16 cellular contexts compared by ENCODE assay signal in the genomic region with DNA sequence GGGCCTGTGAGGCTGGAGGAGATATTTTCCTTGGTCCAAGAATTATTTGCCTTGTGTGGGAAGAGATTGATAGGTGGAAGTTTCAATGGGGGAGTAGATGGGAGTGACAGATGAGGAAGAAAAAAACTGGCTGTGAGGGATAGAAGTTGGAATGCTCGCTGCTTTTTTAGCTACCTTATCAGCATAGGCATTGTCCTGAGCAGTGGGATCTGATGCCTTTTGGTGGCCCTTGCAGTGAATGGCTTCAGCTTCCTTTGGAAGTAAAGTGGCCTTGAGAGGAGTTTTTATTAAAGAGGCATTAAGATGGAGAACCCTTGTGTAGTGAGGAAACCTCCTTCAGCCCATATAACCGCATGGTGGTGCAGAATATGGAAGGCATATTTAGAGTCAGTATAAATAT. TPM values are rescaled to one million over a fixed set of nuclear protein-coding genes. Genes with fewer than 3 reads are reported as not detected.
A peak's percentile ranks its signal among the peaks of the same experiment; 100 is the strongest.
DNase-seq lines count a peak whose midpoint lies in the region; ATAC-seq and TF ChIP-seq lines count a peak whose summit lies in the region.
"Had no signal": no experiment of that assay in that cellular context is flagged by ENCODE, and none has a peak within 500 bp of the region (broad histone marks: within the 10 kb centered on the region; RNA-seq: fewer than 3 reads in every experiment).

No MANE protein-coding gene starts in this region.

- H3K4me1 Mint-ChIP-seq in WTC11, result peaks cover 5% of the 10 kb centered on the region

- H3K36me3 Mint-ChIP-seq in WTC11, result peaks cover 11% of the 10 kb centered on the region

- no peak for TF ChIP-seq EP300 in upper lobe of left lung (IDR thresholded peaks at IDR 0.05)

- no peak overlapping the region for H3K27ac Mint-ChIP-seq in WTC11
- H3K27ac Mint-ChIP-seq: CD4-positive, alpha-beta T cell had no signal

- no peak overlapping the region for H3K9ac ChIP-seq in HUES48 (ENCODE audit: low read depth, low read length)
- H3K9ac ChIP-seq in iPS-18a (ENCODE audit: low read length), result no peak overlapping the region
- H3K9ac ChIP-seq: KMS-11 had no signal

- H3K36me3 ChIP-seq in HUES48 (ENCODE audit: control insufficient read depth, insufficient read depth, low read length) (peaks cover 5% of the 10 kb centered on the region; the same call in 1 of the 2 replicates), iPS-18a (ENCODE audit: control insufficient read depth, low read depth, low read length) (peaks cover 20% of the 10 kb centered on the region), upper lobe of left lung (no peaks in the 10 kb centered on the region)
- H3K36me3 ChIP-seq: BE2C had no signal

- TF ChIP-seq POLR2A in upper lobe of left lung (IDR thresholded peaks at IDR 0.05), result no peak

- no peaks in the 10 kb centered on the region for H3K27me3 ChIP-seq in HUES48 (ENCODE audit: control insufficient read depth, insufficient read depth, low read length)
- H3K27me3 ChIP-seq in iPS-18a (ENCODE audit: control insufficient read depth, insufficient read depth, low read length), result no peaks in the 10 kb centered on the region
- H3K27me3 ChIP-seq in upper lobe of left lung, result no peaks in the 10 kb centered on the region
- H3K27me3 ChIP-seq: BE2C had no signal

- TF ChIP-seq CTCF in WTC11 (IDR thresholded peaks at IDR 0.05), result no peak
- TF ChIP-seq CTCF in upper lobe of left lung (IDR thresholded peaks at IDR 0.05), result no peak

- ATAC-seq in WTC11, result no peak
- no peak for ATAC-seq in upper lobe of left lung (ENCODE audit: low FRiP score in 2 of 2)
- no peak for ATAC-seq in GM21529 (IDR thresholded peaks at IDR 0.05; ENCODE audit: unreplicated experiment)

- peaks cover 27% of the 10 kb centered on the region for H3K4me1 ChIP-seq in HUES48 (ENCODE audit: control insufficient read depth, insufficient read depth, low read length)
- H3K4me1 ChIP-seq in iPS-18a (ENCODE audit: control insufficient read depth, low read depth, low read length), result peaks cover 26% of the 10 kb centered on the region
- no peaks in the 10 kb centered on the region for H3K4me1 ChIP-seq in upper lobe of left lung
- H3K4me1 ChIP-seq: BE2C had no signal

- peaks cover 3% of the 10 kb centered on the region; the same call in 1 of the 2 replicates for H3K27me3 Mint-ChIP-seq in WTC11 (ENCODE audit: low read depth)
- H3K27me3 Mint-ChIP-seq: CD4-positive, alpha-beta T cell had no signal

- H3K27ac ChIP-seq in HUES48 (ENCODE audit: low read depth, low read length) (peak overlapping the region; percentile 50), iPS-18a (ENCODE audit: low read length) (no peak overlapping the region), upper lobe of left lung (no peak overlapping the region)
- H3K27ac ChIP-seq: KMS-11 had no signal

- DNase-seq in WTC11 (ENCODE audit: low spot score), result no peak
- no peak for DNase-seq in stimulated activated naive CD4-positive, alpha-beta T cell treated with Interleukin-2 at 50 U/mL for 16 hours (lab: John Stamatoyannopoulos, UW)
- no peak for DNase-seq in upper lobe of left lung
- no peak for DNase-seq in COLO829 (ENCODE audit: low spot score)
- DNase-seq: ACHN; BE2C; C1 segment of cervical spinal cord; CD4-positive, alpha-beta T cell; DMS153; DMS79; GDM1 had no signal

- peak overlapping the region; percentile 40; the same call in 1 of the 2 replicates for H3K4me3 ChIP-seq in HUES48 (ENCODE audit: low read depth, low read length)
- peak overlapping the region; percentile 96 for H3K4me3 ChIP-seq in iPS-18a (ENCODE audit: low read length)
- H3K4me3 ChIP-seq in upper lobe of left lung, result no peak overlapping the region

- CTCF ChIA-PET in WTC11 (lab: Charles Lee), result no interaction called here

- peaks cover 14% of the 10 kb centered on the region; the same call in 1 of the 2 replicates for H3K9me3 ChIP-seq in HUES48 (ENCODE audit: control insufficient read depth, insufficient read depth, low read length)
- H3K9me3 ChIP-seq in iPS-18a (ENCODE audit: control insufficient read depth, low read depth, low read length), result no peaks in the 10 kb centered on the region
- no peaks in the 10 kb centered on the region for H3K9me3 ChIP-seq in upper lobe of left lung
- H3K9me3 ChIP-seq: BE2C had no signal

- no peak overlapping the region for H3K4me3 Mint-ChIP-seq in WTC11
- H3K4me3 Mint-ChIP-seq: CD4-positive, alpha-beta T cell had no signal

- POLR2A ChIA-PET in WTC11 (lab: Charles Lee), result interaction anchor here (0.7 to 1.6 kb wide), 2 partner anchors 22 to 24 kb away, joined by 3 to 15 read pairs; partner anchors contain the start of gene F11

- 76 to 81% methylated on average over 2 of the region's 2 CpGs for WGBS in upper lobe of left lung, 2 donors

- H3K9me3 Mint-ChIP-seq in WTC11, result peaks cover 9% of the 10 kb centered on the region

TF ChIP-seq in WTC11, 78 proteins besides CTCF, POLR2A, EP300 and RAD21:
- no peak for TF ChIP-seq ATF3 (CRISPR knock-in tag; conservative IDR thresholded peaks at IDR 0.05)
- TF ChIP-seq AR (CRISPR knock-in tag; IDR thresholded peaks at IDR 0.05), result 0 out of 2 replicates have a peak, but pooled peaks have one; percentile 8
- peak; percentile 57; the same call in 1 of the 2 replicates for TF ChIP-seq ZNF425 (CRISPR knock-in tag; conservative IDR thresholded peaks at IDR 0.05)
- TF ChIP-seq FOXP1 (CRISPR knock-in tag; IDR thresholded peaks at IDR 0.05; ENCODE audit: borderline replicate concordance), result no peak
- TF ChIP-seq IRF2 (CRISPR knock-in tag; IDR thresholded peaks at IDR 0.05; ENCODE audit: borderline replicate concordance, low read depth), result no peak

RNA-seq across cellular contexts. Expression of gene KLKB1, which starts 16.0 kb away (rescaled TPM):
- total RNA-seq in WTC11 (2021), result 9.8 to 10.1 TPM (median 10.1 TPM) in 3 replicates
- total RNA-seq in upper lobe of left lung, result 1 to 10 TPM in 2 of 6 donors, under 1 TPM in 3, not detected in 1; 0.40 to 4.7 (median 0.89) TPM
- total RNA-seq: Daoy had no signal

RNA-seq across cellular contexts. Expression of gene F11, which starts 22.7 kb away (rescaled TPM):
- total RNA-seq in WTC11 (2021) (1.6 to 1.9 TPM (median 1.6 TPM) in 3 replicates), upper lobe of left lung (10 to 100 TPM in 1 of 6 donors, 1 to 10 TPM in 5; 5.6 to 39.8 (median 7.3) TPM)
- total RNA-seq: CD4-positive, alpha-beta T cell; Daoy had no signal

RNA-seq across cellular contexts. Expression of gene CYP4V2, which starts 52.0 kb away (rescaled TPM):
- total RNA-seq in WTC11 (2021) (2.0 to 3.1 TPM (median 2.2 TPM) in 3 replicates), upper lobe of left lung (10 to 100 TPM; 30.7 to 44.7 (median 33.1) TPM)

Comparison
In these comparisons a context has a peak if more than half of its experiments do, and no peak if none do; other contexts are left out.
1. H3K4me3 ChIP-seq: peak in HUES48 (single experiment) and iPS-18a (single experiment); none in upper lobe of left lung (0 of 4).